11 cellular contexts compared by ENCODE assay signal in genomic region chr11:21625982-21626381, GRCh38.
A peak's percentile ranks its signal among the peaks of the same experiment; 100 is the strongest.
DNase-seq lines count a peak whose midpoint lies in the region; ATAC-seq, FAIRE-seq and TF ChIP-seq lines count a peak whose summit lies in the region.
"Had no signal": no experiment of that assay in that cellular context is flagged by ENCODE, and none has a peak within 500 bp of the region (broad histone marks: within the 10 kb centered on the region; RNA-seq: fewer than 3 reads in every experiment).

No MANE protein-coding gene starts in this region.

- no peak overlapping the region for H3K27ac Mint-ChIP-seq in GM23338
- H3K27ac Mint-ChIP-seq: nephron; T-helper 1 cell treated with Interleukin-12 subunit alpha and Interleukin-12 subunit beta and Interleukin-4 antibody, amounts not matched to agents 30 μg/mL and 1 μg/mL, for 36 hours had no signal

- intact Hi-C loops in right cardiac atrium (cut with DNase I) = no loop called here

- H3K27ac ChIP-seq in BLaER1 treated with 17β-estradiol and CSF1 and Interleukin-3, amounts not matched to agents 10 nM and 100 nM = peak overlapping the region; percentile 20 to 90 (median 82); a peak in 21 of 22 replicates
- H3K27ac ChIP-seq in OCI-LY3 (ENCODE audit: low read length) (no peak overlapping the region), right cardiac atrium (ENCODE audit: low read length) (no peak overlapping the region), GM23338 (ENCODE audit: low read depth) (no peak overlapping the region)
- H3K27ac ChIP-seq: dorsolateral prefrontal cortex had no signal

- peak overlapping the region in 3 of 10 experiments; percentile 31 to 34 (median 31); a peak in 2 of 20 replicates for H3K4me3 ChIP-seq in BLaER1 treated with 17β-estradiol and CSF1 and Interleukin-3, amounts not matched to agents 10 nM and 100 nM
- H3K4me3 ChIP-seq in OCI-LY3 (ENCODE audit: low read length) (no peak overlapping the region), right cardiac atrium (ENCODE audit: low read length) (no peak overlapping the region), GM23338 (no peak overlapping the region)
- H3K4me3 ChIP-seq: dorsolateral prefrontal cortex had no signal

- no peaks in the 10 kb centered on the region for H4K20me1 ChIP-seq in BLaER1 treated with 17β-estradiol and CSF1 and Interleukin-3, amounts not matched to agents 10 nM and 100 nM
- no peaks in the 10 kb centered on the region for H4K20me1 ChIP-seq in OCI-LY3 (ENCODE audit: insufficient read depth, low read length)
- H4K20me1 ChIP-seq in GM23338 (replicated peaks; ENCODE audit: insufficient read depth) = no peaks in the 10 kb centered on the region

- H2AFZ ChIP-seq in OCI-LY3 (ENCODE audit: low read depth, low read length) (0 out of 2 replicates have a peak overlapping the region, but pooled peaks have one; percentile 4), GM23338 (no peak overlapping the region)

- no peaks in the 10 kb centered on the region for H3K27me3 Mint-ChIP-seq in GM23338 (ENCODE audit: insufficient read depth, low read depth, poor library complexity)

- TF ChIP-seq POLR2A in H54 (IDR thresholded peaks at IDR 0.05; ENCODE audit: low read depth, low read length) = no peak

- FAIRE-seq in H54 (lab: Jason Lieb, UNC) = no peak

- TF ChIP-seq CTCF in OCI-LY3 (IDR thresholded peaks at IDR 0.05; ENCODE audit: low read depth, low read length) (no peak), GM23338 (conservative IDR thresholded peaks at IDR 0.05; ENCODE audit: low read depth in 2 of 2) (no peak)

- H3K79me2 ChIP-seq in OCI-LY3 (ENCODE audit: low read length) (no peaks in the 10 kb centered on the region), GM23338 (replicated peaks; ENCODE audit: insufficient read depth) (no peaks in the 10 kb centered on the region)

- H3K27me3 ChIP-seq in BLaER1 treated with 17β-estradiol and CSF1 and Interleukin-3, amounts not matched to agents 10 nM and 100 nM = no peaks in the 10 kb centered on the region
- H3K27me3 ChIP-seq in OCI-LY3 (ENCODE audit: low read depth, low read length) (no peaks in the 10 kb centered on the region), right cardiac atrium (ENCODE audit: control insufficient read depth, insufficient read depth) (no peaks in the 10 kb centered on the region), GM23338 (ENCODE audit: insufficient read depth) (no peaks in the 10 kb centered on the region)

- ATAC-seq in right cardiac atrium (peak; percentile 40 to 54), HG03280 (IDR thresholded peaks at IDR 0.05; ENCODE audit: unreplicated experiment) (no peak), GM23338 (no peak)

- no peaks in the 10 kb centered on the region for H3F3A ChIP-seq in GM23338 (replicated peaks; ENCODE audit: low read depth)

- H3K9me3 Mint-ChIP-seq in GM23338 = no peaks in the 10 kb centered on the region; the same call in 2 of the 3 replicates
- H3K9me3 Mint-ChIP-seq: nephron had no signal

- H3K4me2 ChIP-seq in BLaER1 treated with 17β-estradiol and CSF1 and Interleukin-3, amounts not matched to agents 10 nM and 100 nM = peak overlapping the region; percentile 60 to 87 (median 75)
- H3K4me2 ChIP-seq in OCI-LY3 (ENCODE audit: low read length) (peak overlapping the region; percentile 37), GM23338 (no peak overlapping the region)

- peak overlapping the region in 10 of 11 experiments; percentile 3 to 78 (median 60); a peak in 17 of 22 replicates for H3K9ac ChIP-seq in BLaER1 treated with 17β-estradiol and CSF1 and Interleukin-3, amounts not matched to agents 10 nM and 100 nM
- no peak overlapping the region for H3K9ac ChIP-seq in OCI-LY3 (ENCODE audit: low read length)

- no peak overlapping the region for H3K4me3 Mint-ChIP-seq in GM23338
- H3K4me3 Mint-ChIP-seq: nephron; T-helper 1 cell treated with Interleukin-12 subunit alpha and Interleukin-12 subunit beta and Interleukin-4 antibody, amounts not matched to agents 30 μg/mL and 1 μg/mL, for 36 hours had no signal

- DNase-seq in H54 (ENCODE audit: insufficient read length, low spot score) (peak; percentile 7), right cardiac atrium (peak in 2 of 3 donors; percentile 12 to 14), EL (no peak), SW 1271 (lab: John Stamatoyannopoulos, UW) (no peak), GM23338 (ENCODE audit: low spot score) (no peak)
- DNase-seq: dorsolateral prefrontal cortex had no signal

- no peaks in the 10 kb centered on the region for H3K4me1 Mint-ChIP-seq in GM23338
- H3K4me1 Mint-ChIP-seq: nephron had no signal

- WGBS in right cardiac atrium = 75% methylated on average over 5 of the region's 5 CpGs

- H3K9me2 ChIP-seq in GM23338 (ENCODE audit: insufficient read depth) = peaks cover 14% of the 10 kb centered on the region

- H3K9me3 ChIP-seq in BLaER1 treated with 17β-estradiol and CSF1 and Interleukin-3, amounts not matched to agents 10 nM and 100 nM (replicated peaks in 1 of 11) = peaks cover 0 to 15% (median 10%) of the 10 kb centered on the region in 11 experiments; a peak in 13 of 22 replicates
- no peaks in the 10 kb centered on the region for H3K9me3 ChIP-seq in OCI-LY3 (ENCODE audit: insufficient read depth, low read length)
- H3K9me3 ChIP-seq in right cardiac atrium (ENCODE audit: control insufficient read depth, low read length) = no peaks in the 10 kb centered on the region

- peaks cover 22 to 39% (median 29%) of the 10 kb centered on the region in 10 experiments for H3K4me1 ChIP-seq in BLaER1 treated with 17β-estradiol and CSF1 and Interleukin-3, amounts not matched to agents 10 nM and 100 nM
- H3K4me1 ChIP-seq in OCI-LY3 (ENCODE audit: low read length) (peaks cover 40% of the 10 kb centered on the region), right cardiac atrium (ENCODE audit: control insufficient read depth, insufficient read depth, low read length) (no peaks in the 10 kb centered on the region), GM23338 (ENCODE audit: insufficient read depth) (no peaks in the 10 kb centered on the region)

- H3K36me3 ChIP-seq in BLaER1 treated with 17β-estradiol and CSF1 and Interleukin-3, amounts not matched to agents 10 nM and 100 nM = no peaks in the 10 kb centered on the region
- no peaks in the 10 kb centered on the region for H3K36me3 ChIP-seq in OCI-LY3 (replicated peaks; ENCODE audit: low read depth, low read length)
- H3K36me3 ChIP-seq in GM23338 (ENCODE audit: insufficient read depth) = no peaks in the 10 kb centered on the region

- no peaks in the 10 kb centered on the region for H3K36me3 Mint-ChIP-seq in GM23338 (ENCODE audit: low read depth)

TF ChIP-seq in GM23338, 12 proteins besides CTCF, POLR2A, EP300 and RAD21 (continues in another document):
- TF ChIP-seq ZNF331 (CRISPR knock-in tag; IDR thresholded peaks at IDR 0.05; ENCODE audit: low read depth) = no peak
- no peak for TF ChIP-seq REST (IDR thresholded peaks at IDR 0.05; ENCODE audit: unreplicated experiment)
- TF ChIP-seq ETS1 (IDR thresholded peaks at IDR 0.05) = no peak
- no peak for TF ChIP-seq CREB1 (CRISPR knock-in tag; IDR thresholded peaks at IDR 0.05; ENCODE audit: low read depth)
- no peak for TF ChIP-seq STAT1 (IDR thresholded peaks at IDR 0.05; ENCODE audit: unreplicated experiment)

Comparison
In these comparisons a context has a peak if more than half of its experiments do, and no peak if none do; other contexts are left out.
1. H3K27ac ChIP-seq: peak in BLaER1 treated with 17β-estradiol and CSF1 and Interleukin-3, amounts not matched to agents 10 nM and 100 nM (11 of 11); none in OCI-LY3 (single experiment), right cardiac atrium (single experiment) and GM23338 (single experiment).
2. DNase-seq: peak in H54 (single experiment) and right cardiac atrium (2 of 3); none in EL (single experiment), SW 1271 (0 of 2) and GM23338 (single experiment).
3. ATAC-seq: peak in right cardiac atrium (2 of 2); none in HG03280 (single experiment) and GM23338 (single experiment).